12 cellular contexts compared by ENCODE assay signal in genomic region chr6:46098678-46099077, GRCh38.
DNase-seq lines count a peak whose midpoint lies in the region; ATAC-seq lines count a peak whose summit lies in the region.
"Had no signal": no experiment of that assay in that cellular context is flagged by ENCODE, and none has a peak within 500 bp of the region (broad histone marks: within the 10 kb centered on the region; RNA-seq: fewer than 3 reads in every experiment).

No MANE protein-coding gene starts in this region.

- H3K4me3 Mint-ChIP-seq in activated naive CD8-positive, alpha-beta T cell treated with anti-CD3 and anti-CD28 coated beads, Interleukin-2, amount 50 U/mL, for 24 hours, result no peak overlapping the region
- H3K4me3 Mint-ChIP-seq in activated T-cell treated with anti-CD3 and anti-CD28 coated beads, Interleukin-2, amount 50 U/mL, for 24 hours, result no peak overlapping the region
- H3K4me3 Mint-ChIP-seq: effector memory CD8-positive, alpha-beta T cell; T-helper 1 cell treated with Interleukin-12 subunit alpha and Interleukin-12 subunit beta and Interleukin-4 antibody, amounts not matched to agents 30 μg/mL and 1 μg/mL, for 36 hours had no signal

- no peak for ATAC-seq in activated naive CD8-positive, alpha-beta T cell treated with anti-CD3 and anti-CD28 coated beads, Interleukin-2, amount 50 U/mL, for 24 hours
- no peak for ATAC-seq in HG03039 (IDR thresholded peaks at IDR 0.05; ENCODE audit: unreplicated experiment)
- ATAC-seq: effector memory CD8-positive, alpha-beta T cell had no signal

- peaks cover 24% of the 10 kb centered on the region for H3K9me3 Mint-ChIP-seq in activated naive CD8-positive, alpha-beta T cell treated with anti-CD3 and anti-CD28 coated beads, Interleukin-2, amount 50 U/mL, for 24 hours
- peaks cover 23% of the 10 kb centered on the region for H3K9me3 Mint-ChIP-seq in activated T-cell treated with anti-CD3 and anti-CD28 coated beads, Interleukin-2, amount 50 U/mL, for 24 hours

- DNase-seq in DMS153 treated with DMSO at 0.1 percent for 48 hours (lab: John Stamatoyannopoulos, UW; ENCODE audit: unreplicated experiment), result peak; percentile 74
- peak; percentile 72 for DNase-seq in NCI-H2196 (lab: John Stamatoyannopoulos, UW; ENCODE audit: unreplicated experiment)
- peak in 53 of 61 donors; percentile 4 to 81 (median 56) for DNase-seq in caudate nucleus (lab: John Stamatoyannopoulos, UW)
- peak in 54 of 56 donors; percentile 2 to 85 (median 64) for DNase-seq in nucleus accumbens (lab: John Stamatoyannopoulos, UW)
- DNase-seq in activated naive CD8-positive, alpha-beta T cell treated with anti-CD3 and anti-CD28 coated beads, Interleukin-2, amount 50 U/mL, for 24 hours, result no peak
- DNase-seq in activated T-cell treated with anti-CD3 and anti-CD28 coated beads, Interleukin-2, amount 50 U/mL, for 24 hours, result no peak
- DNase-seq in GM19240 (ENCODE audit: insufficient read length, low spot score), result no peak
- DNase-seq: effector memory CD8-positive, alpha-beta T cell; NCI-H187 treated with DMSO at 0.1 percent for 48 hours had no signal

- H3K27ac Mint-ChIP-seq in activated naive CD8-positive, alpha-beta T cell treated with anti-CD3 and anti-CD28 coated beads, Interleukin-2, amount 50 U/mL, for 24 hours, result no peak overlapping the region
- no peak overlapping the region for H3K27ac Mint-ChIP-seq in activated T-cell treated with anti-CD3 and anti-CD28 coated beads, Interleukin-2, amount 50 U/mL, for 24 hours
- H3K27ac Mint-ChIP-seq: T-helper 1 cell treated with Interleukin-12 subunit alpha and Interleukin-12 subunit beta and Interleukin-4 antibody, amounts not matched to agents 30 μg/mL and 1 μg/mL, for 36 hours had no signal

- H3K36me3 Mint-ChIP-seq in activated naive CD8-positive, alpha-beta T cell treated with anti-CD3 and anti-CD28 coated beads, Interleukin-2, amount 50 U/mL, for 24 hours (ENCODE audit: low read depth), result peaks cover 19% of the 10 kb centered on the region
- peaks cover 5% of the 10 kb centered on the region for H3K36me3 Mint-ChIP-seq in activated T-cell treated with anti-CD3 and anti-CD28 coated beads, Interleukin-2, amount 50 U/mL, for 24 hours (ENCODE audit: low read depth)

- H3K27me3 Mint-ChIP-seq in activated naive CD8-positive, alpha-beta T cell treated with anti-CD3 and anti-CD28 coated beads, Interleukin-2, amount 50 U/mL, for 24 hours, result no peaks in the 10 kb centered on the region
- H3K27me3 Mint-ChIP-seq in activated T-cell treated with anti-CD3 and anti-CD28 coated beads, Interleukin-2, amount 50 U/mL, for 24 hours, result peaks cover 6% of the 10 kb centered on the region
- H3K27me3 Mint-ChIP-seq: effector memory CD8-positive, alpha-beta T cell had no signal

- H3K4me1 Mint-ChIP-seq in activated naive CD8-positive, alpha-beta T cell treated with anti-CD3 and anti-CD28 coated beads, Interleukin-2, amount 50 U/mL, for 24 hours, result peaks cover 21% of the 10 kb centered on the region
- H3K4me1 Mint-ChIP-seq in activated T-cell treated with anti-CD3 and anti-CD28 coated beads, Interleukin-2, amount 50 U/mL, for 24 hours (ENCODE audit: low read depth), result peaks cover 11% of the 10 kb centered on the region

- H3K27ac ChIP-seq in caudate nucleus (ENCODE audit: low read depth, low read length), result peak overlapping the region; percentile 46
- H3K27ac ChIP-seq: BLaER1 treated with 17β-estradiol and CSF1 and Interleukin-3, amounts not matched to agents 10 nM and 100 nM had no signal

Comparison
In these comparisons a context has a peak if more than half of its experiments do, and no peak if none do; other contexts are left out.
1. DNase-seq: peak in DMS153 treated with DMSO at 0.1 percent for 48 hours (single experiment), NCI-H2196 (single experiment), caudate nucleus (53 of 61) and nucleus accumbens (54 of 56); none in activated naive CD8-positive, alpha-beta T cell treated with anti-CD3 and anti-CD28 coated beads, Interleukin-2, amount 50 U/mL, for 24 hours (single experiment), activated T-cell treated with anti-CD3 and anti-CD28 coated beads, Interleukin-2, amount 50 U/mL, for 24 hours (single experiment) and GM19240 (single experiment).